Comparison of ENCODE assay signal across 8 cellular contexts in genomic region chr2:69013837-69014796, GRCh38. TPM values are rescaled to one million over a fixed set of nuclear protein-coding genes. Genes with fewer than 3 reads are reported as not detected.
DNase-seq lines count a peak whose midpoint lies in the region; ATAC-seq and TF ChIP-seq lines count a peak whose summit lies in the region.

No MANE protein-coding gene starts in this region.

- in situ Hi-C loops in IMR-90 (cut with MboI; ENCODE audit: low sequenced_read_pairs): loop anchor here (5.0 to 10.0 kb wide), 2 partner anchors 161 to 293 kb away; no protein-coding TSS in a partner anchor

- peak overlapping the region; percentile 52; the same call in 1 of the 2 replicates for H2BK20ac ChIP-seq in IMR-90 (ENCODE audit: low read depth, low read length)

- peak overlapping the region; percentile 98 for H3K18ac ChIP-seq in IMR-90 (ENCODE audit: low read depth, low read length)

- peak overlapping the region; percentile 69 for H2AK5ac ChIP-seq in IMR-90 (ENCODE audit: low read depth, low read length)

- H3K4me1 ChIP-seq in IMR-90 (ENCODE audit: control insufficient read depth, insufficient read depth, low read length): peaks cover 7% of the 10 kb centered on the region
- H3K4me1 ChIP-seq in right lobe of liver: peaks cover 0 to 7% (median 5%) of the 10 kb centered on the region in 4 donors
- peaks cover 55% of the 10 kb centered on the region for H3K4me1 ChIP-seq in suprapubic skin
- H3K4me1 ChIP-seq in OCI-LY7 (ENCODE audit: insufficient read depth, low read length, poor library complexity, severe bottlenecking): no peaks in the 10 kb centered on the region

- peak overlapping the region; percentile 92 for H3K14ac ChIP-seq in IMR-90 (replicated peaks; ENCODE audit: low read depth, low read length)

- DNase-seq in AG20443 (ENCODE audit: low spot score) (peak; percentile 47), IMR-90 (peak; percentile 54), astrocyte of the hippocampus (ENCODE audit: low read depth, low spot score) (peak; percentile 69), right lobe of liver (no peak), suprapubic skin (ENCODE audit: low spot score in 2 of 2) (no peak), OCI-LY7 (ENCODE audit: low spot score) (no peak)

- H3K79me2 ChIP-seq in OCI-LY7 (ENCODE audit: insufficient read depth, low read depth, low read length): no peaks in the 10 kb centered on the region

- peak overlapping the region; percentile 89 for H4K91ac ChIP-seq in IMR-90 (ENCODE audit: insufficient read depth, low read depth, low read length)

- no peak for TF ChIP-seq EP300 in suprapubic skin (IDR thresholded peaks at IDR 0.05)

- peak overlapping the region; percentile 74 for H3K56ac ChIP-seq in IMR-90 (ENCODE audit: extremely low read depth, insufficient read depth, low read length)

- H3K9ac ChIP-seq in IMR-90 (ENCODE audit: low read depth, low read length): peak overlapping the region; percentile 100

- H4K8ac ChIP-seq in IMR-90 (ENCODE audit: low read depth in 2 of 2, low read length in 2 of 2): peak overlapping the region; percentile 67 to 94

- H3K4me2 ChIP-seq in IMR-90 (ENCODE audit: low read depth, low read length) (peak overlapping the region; percentile 82), OCI-LY7 (ENCODE audit: low read length) (no peak overlapping the region)

- TF ChIP-seq RAD21 in IMR-90 (IDR thresholded peaks at IDR 0.05; ENCODE audit: low read length): 0 out of 2 replicates have a peak, but pooled peaks have one; percentile 5

- no peaks in the 10 kb centered on the region for H3K9me3 ChIP-seq in IMR-90 (ENCODE audit: control insufficient read depth, insufficient read depth, low read length)
- no peaks in the 10 kb centered on the region for H3K9me3 ChIP-seq in right lobe of liver
- H3K9me3 ChIP-seq in suprapubic skin: no peaks in the 10 kb centered on the region
- no peaks in the 10 kb centered on the region for H3K9me3 ChIP-seq in OCI-LY7 (ENCODE audit: low read length)

- H3K9me2 ChIP-seq in OCI-LY7 (ENCODE audit: insufficient read depth, low read length): no peaks in the 10 kb centered on the region

- H3K23ac ChIP-seq in IMR-90 (ENCODE audit: low read depth, low read length): peak overlapping the region; percentile 91

- peak overlapping the region; percentile 69 for H2AK9ac ChIP-seq in IMR-90 (replicated peaks; ENCODE audit: low read depth, low read length, poor library complexity)

- dilution Hi-C loops in IMR-90 (cut with HindIII; ENCODE audit: low sequenced_read_pairs, unreplicated experiment): loop anchor here (25.0 kb wide), 1 partner anchor 298 kb away; no protein-coding TSS in a partner anchor

- CTCF ChIA-PET in IMR-90 (lab: Yijun Ruan, JAX) (interaction anchor here (1.0 to 1.3 kb wide), 5 partner anchors 19 to 292 kb away, joined by 3 to 5 read pairs (median 3); no protein-coding TSS in a partner anchor), OCI-LY7 (lab: Charles Lee; ENCODE audit: unreplicated experiment) (no interaction called here)

- peaks cover 30% of the 10 kb centered on the region for H4K20me1 ChIP-seq in IMR-90 (ENCODE audit: insufficient read depth, low read length)
- no peaks in the 10 kb centered on the region for H4K20me1 ChIP-seq in OCI-LY7 (ENCODE audit: insufficient read depth, low read length)

- H3K79me1 ChIP-seq in IMR-90 (ENCODE audit: low read depth in 1 of 2, low read length in 2 of 2): peaks cover 22 to 42% of the 10 kb centered on the region in 2 experiments

- intact Hi-C loops in IMR-90 (cut with micrococcal nuclease): loop anchor here (1.0 to 10.0 kb wide), 6 partner anchors 71 to 697 kb away; partner anchors contain the start of genes APLF and FBXO48
- intact Hi-C loops in right lobe of liver (cut with DNase I): no loop called here
- intact Hi-C loops in OCI-LY7 (cut with micrococcal nuclease; ENCODE audit: unreplicated experiment): no loop called here

- TF ChIP-seq CTCF in IMR-90 (conservative IDR thresholded peaks at IDR 0.05; ENCODE audit: low read depth, low read length) (no peak), right lobe of liver (IDR thresholded peaks at IDR 0.05) (no peak), suprapubic skin (IDR thresholded peaks at IDR 0.05) (no peak), OCI-LY7 (conservative IDR thresholded peaks at IDR 0.05; ENCODE audit: low read length) (no peak)

- H2BK120ac ChIP-seq in IMR-90 (ENCODE audit: low read depth, low read length): peak overlapping the region; percentile 75

- H3K27me3 ChIP-seq in IMR-90 (ENCODE audit: control insufficient read depth, insufficient read depth, low read length): no peaks in the 10 kb centered on the region
- peaks cover 5 to 7% of the 10 kb centered on the region in 2 donors for H3K27me3 ChIP-seq in right lobe of liver
- H3K27me3 ChIP-seq in suprapubic skin: no peaks in the 10 kb centered on the region

- peak overlapping the region; percentile 89 for H3K27ac ChIP-seq in IMR-90 (ENCODE audit: insufficient read depth, low read length)
- peak overlapping the region in 1 of 3 donors; percentile 10 for H3K27ac ChIP-seq in right lobe of liver
- peak overlapping the region; percentile 79 for H3K27ac ChIP-seq in suprapubic skin
- H3K27ac ChIP-seq in OCI-LY7 (ENCODE audit: low read depth, low read length, poor library complexity, severe bottlenecking): no peak overlapping the region

- H4K5ac ChIP-seq in IMR-90 (ENCODE audit: low read depth, low read length): peak overlapping the region; percentile 97

- H2BK5ac ChIP-seq in IMR-90 (ENCODE audit: low read depth, low read length, poor library complexity, severe bottlenecking): peak overlapping the region; percentile 77

- POLR2A ChIA-PET in IMR-90 (lab: Charles Lee; ENCODE audit: unreplicated experiment): interaction anchor here (0.6 to 0.9 kb wide), 4 partner anchors 81 to 177 kb away, joined by 3 to 27 read pairs (median 5); no protein-coding TSS in a partner anchor
- POLR2A ChIA-PET in OCI-LY7 (lab: Charles Lee): no interaction called here

- peak overlapping the region; percentile 89 for H3K4ac ChIP-seq in IMR-90 (ENCODE audit: low read depth, low read length)

- BruUV-seq in IMR-90 (replicated peaks; lab: Mats Ljungman, UMichigan) (no TSS peak), OCI-LY7 (replicated peaks; lab: Mats Ljungman, UMichigan) (no TSS peak)

- ATAC-seq in IMR-90 (ENCODE audit: low read depth): peak; percentile 18
- ATAC-seq in right lobe of liver: no peak
- ATAC-seq in GM21360 (IDR thresholded peaks at IDR 0.05; ENCODE audit: unreplicated experiment): no peak
- ATAC-seq in HG03457 (IDR thresholded peaks at IDR 0.05; ENCODE audit: unreplicated experiment): no peak

- TF ChIP-seq POLR2A in IMR-90 (IDR thresholded peaks at IDR 0.05; ENCODE audit: low read depth, low read length): peak; percentile 43; the same call in 1 of the 2 replicates
- no peak for TF ChIP-seq POLR2A in right lobe of liver (IDR thresholded peaks at IDR 0.05)
- no peak for TF ChIP-seq POLR2A in suprapubic skin (IDR thresholded peaks at IDR 0.05)

- peaks cover 16% of the 10 kb centered on the region for H3K9me1 ChIP-seq in IMR-90 (ENCODE audit: insufficient read depth, low read length)

- WGBS in IMR-90 (ENCODE audit: extremely low coverage in 2 of 2, insufficient read length in 1 of 2), 2 experiments: 0% methylated on average over 8 of the region's 20 CpGs; no CpG with 5 or more reads in 1 of the 2 experiments
- WGBS in right lobe of liver (ENCODE audit: insufficient coverage, low coverage, low lambda C conversion rate, missing lambda C conversion rate): 3% methylated on average over 13 of the region's 20 CpGs
- WGBS in suprapubic skin: 2% methylated on average over 19 of the region's 20 CpGs

- H2AFZ ChIP-seq in IMR-90 (replicated peaks; ENCODE audit: low read length, poor library complexity): peak overlapping the region; percentile 97
- H2AFZ ChIP-seq in OCI-LY7 (ENCODE audit: low read length): no peak overlapping the region

- H2BK15ac ChIP-seq in IMR-90 (ENCODE audit: low read depth, low read length): no peak overlapping the region

- peaks cover 8% of the 10 kb centered on the region for H3K36me3 ChIP-seq in IMR-90 (ENCODE audit: control insufficient read depth, insufficient read depth, low read length)
- H3K36me3 ChIP-seq in right lobe of liver: no peaks in the 10 kb centered on the region
- H3K36me3 ChIP-seq in suprapubic skin: no peaks in the 10 kb centered on the region
- no peaks in the 10 kb centered on the region for H3K36me3 ChIP-seq in OCI-LY7 (ENCODE audit: insufficient read depth, low read length)

- peak overlapping the region; percentile 99 for H3K4me3 ChIP-seq in IMR-90 (ENCODE audit: insufficient read depth, low read depth, low read length)
- H3K4me3 ChIP-seq in right lobe of liver: peak overlapping the region; percentile 44 to 60 (median 49)
- peak overlapping the region; percentile 71 for H3K4me3 ChIP-seq in suprapubic skin
- no peak overlapping the region for H3K4me3 ChIP-seq in OCI-LY7 (ENCODE audit: low read depth, low read length, poor library complexity, severe bottlenecking)

TF ChIP-seq in IMR-90, 13 proteins besides CTCF, POLR2A, EP300 and RAD21 (continues in another document):
- TF ChIP-seq CHD1 (IDR thresholded peaks at IDR 0.05; ENCODE audit: low read depth, low read length): no peak
- TF ChIP-seq MXI1 (IDR thresholded peaks at IDR 0.05; ENCODE audit: borderline replicate concordance, low read depth, low read length): no peak
- TF ChIP-seq BHLHE40 (IDR thresholded peaks at IDR 0.05; ENCODE audit: low read depth, low read length): no peak

RNA-seq across cellular contexts. Expression of gene ANTXR1, which starts 1.1 kb away (rescaled TPM):
- total RNA-seq in IMR-90 (2012; rRNA removed): 27.2 and 29.2 TPM in 2 replicates
- polyA plus RNA-seq in IMR-90 (2012; rRNA removed): 32.8 and 36.9 TPM in 2 replicates
- polyA plus RNA-seq in IMR-90 (2012; cell fraction: cytosol; rRNA removed): 19.6 and 25.2 TPM in 2 replicates
- 8.1 and 32.8 TPM in 2 replicates for polyA plus RNA-seq in IMR-90 (2012; cell fraction: nucleus; rRNA removed; ENCODE audit: low replicate concordance)
- 1 to 10 TPM; 1.1 to 4.1 (median 2.9) TPM for total RNA-seq in right lobe of liver
- 100 to 1,000 TPM in 1 of 4 donors, 10 to 100 TPM in 3; 35.5 to 111 (median 66.6) TPM for total RNA-seq in suprapubic skin
- not detected in 2 replicates for total RNA-seq in OCI-LY7 (2014; rRNA removed; shearing (Covaris generic))
- total RNA-seq in OCI-LY7 (2022): not detected in 2 replicates

RNA-seq across cellular contexts. Expression of gene GKN1, which starts 39.7 kb away (rescaled TPM):
- total RNA-seq in IMR-90 (2012; rRNA removed) (not detected in 2 replicates), right lobe of liver (not detected), suprapubic skin (not detected), OCI-LY7 (2022) (not detected in 2 replicates)
- polyA plus RNA-seq in IMR-90 (2012; rRNA removed): not detected in 2 replicates
- polyA plus RNA-seq in IMR-90 (2012; cell fraction: cytosol; rRNA removed): 0.13 TPM in 1 of 2 replicates, not detected in the other
- polyA plus RNA-seq in IMR-90 (2012; cell fraction: nucleus; rRNA removed; ENCODE audit: low replicate concordance): 0.62 TPM in 1 of 2 replicates, not detected in the other
- total RNA-seq in OCI-LY7 (2014; rRNA removed; shearing (Covaris generic)): not detected in 2 replicates

Comparison
In these comparisons a context has a peak if more than half of its experiments do, and no peak if none do; other contexts are left out.
1. DNase-seq: peak in AG20443 (single experiment), IMR-90 (single experiment) and astrocyte of the hippocampus (single experiment); none in right lobe of liver (0 of 3), suprapubic skin (0 of 2) and OCI-LY7 (single experiment).